Comparison of ENCODE assay signal across 8 cellular contexts in the genomic region with DNA sequence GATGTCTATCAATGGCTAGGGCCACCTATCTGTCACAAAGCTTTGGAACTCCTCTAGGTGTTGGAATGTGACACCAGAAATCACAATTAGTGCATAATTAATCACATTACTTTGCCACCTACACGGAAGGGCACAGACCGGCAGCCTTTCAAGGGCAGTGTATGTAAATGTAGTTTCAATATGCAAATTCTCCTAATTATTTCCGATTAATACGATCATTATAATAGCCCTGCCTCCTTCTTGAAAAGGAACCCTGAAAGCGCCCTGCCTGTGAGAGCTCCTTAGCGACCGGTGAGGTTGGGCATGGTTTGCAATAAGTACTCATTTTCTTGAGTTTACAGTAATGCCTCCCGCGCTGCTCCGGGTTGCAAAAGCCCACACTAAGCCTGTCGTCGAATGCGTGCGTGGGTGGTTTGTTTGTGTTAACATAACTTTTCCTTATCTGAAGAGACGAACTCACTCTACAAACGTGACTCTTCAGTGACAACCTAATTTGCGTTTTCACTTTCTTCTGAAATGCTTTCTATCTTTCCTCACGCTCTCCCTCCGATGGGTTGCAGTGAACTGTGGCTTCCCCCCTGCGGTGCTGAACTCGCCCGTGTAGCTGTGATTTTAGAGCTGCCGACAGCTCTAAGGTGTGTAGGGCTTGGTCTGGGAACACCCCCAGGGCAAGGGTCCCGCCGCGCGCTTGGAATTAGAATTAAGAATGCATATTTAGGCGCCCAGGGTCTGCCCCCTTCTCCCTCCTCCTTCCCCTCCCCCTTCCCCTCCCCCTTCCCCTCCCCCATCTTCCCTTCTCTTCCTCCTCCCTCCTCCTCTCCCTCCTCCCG. TPM values are rescaled to one million over a fixed set of nuclear protein-coding genes. Genes with fewer than 3 reads are reported as not detected.
DNase-seq lines count a peak whose midpoint lies in the region; ATAC-seq and TF ChIP-seq lines count a peak whose summit lies in the region.

No MANE protein-coding gene starts in this region.

- H2AK9ac ChIP-seq in IMR-90 (replicated peaks; ENCODE audit: low read depth, low read length, poor library complexity): peak overlapping the region; percentile 7

- peaks cover 32 to 61% (median 37%) of the 10 kb centered on the region in 4 donors for H3K4me1 Mint-ChIP-seq in CD4-positive, alpha-beta memory T cell
- H3K4me1 Mint-ChIP-seq in activated T-cell treated with anti-CD3 and anti-CD28 coated beads, Interleukin-2, amount 50 U/mL, for 24 hours (ENCODE audit: low read depth): peaks cover 49% of the 10 kb centered on the region
- peaks cover 59 to 76% of the 10 kb centered on the region in 2 donors for H3K4me1 Mint-ChIP-seq in natural killer cell

- no peaks in the 10 kb centered on the region for H3K36me3 ChIP-seq in CD4-positive, alpha-beta memory T cell (ENCODE audit: insufficient read depth, low read length)
- H3K36me3 ChIP-seq in IMR-90 (ENCODE audit: control insufficient read depth, insufficient read depth, low read length) (peaks cover 5% of the 10 kb centered on the region), esophagus squamous epithelium (no peaks in the 10 kb centered on the region), stomach (no peaks in the 10 kb centered on the region)

- dilution Hi-C loops in IMR-90 (cut with HindIII; ENCODE audit: low sequenced_read_pairs, unreplicated experiment): no loop called here

- in situ Hi-C loops in IMR-90 (cut with MboI; ENCODE audit: low sequenced_read_pairs): loop anchor here (10.0 to 25.0 kb wide), 5 partner anchors 376 to 1569 kb away; no protein-coding TSS in a partner anchor

- H3K4ac ChIP-seq in IMR-90 (ENCODE audit: low read depth, low read length): peak overlapping the region; percentile 91

- H4K8ac ChIP-seq in IMR-90 (ENCODE audit: low read depth in 2 of 2, low read length in 2 of 2): peak overlapping the region; percentile 5 to 67; a peak in 3 of 4 replicates

- peak overlapping the region; percentile 39 to 82 for H3K4me3 ChIP-seq in CD4-positive, alpha-beta memory T cell (ENCODE audit: low read length in 2 of 2)
- H3K4me3 ChIP-seq in IMR-90 (ENCODE audit: insufficient read depth, low read depth, low read length) (peak overlapping the region; percentile 55), esophagus squamous epithelium (peak overlapping the region; percentile 39 to 81 (median 76)), stomach (peak overlapping the region; percentile 74 to 82 (median 80))

- TF ChIP-seq RAD21 in IMR-90 (IDR thresholded peaks at IDR 0.05; ENCODE audit: low read length): peak; percentile 29; the same call in 1 of the 2 replicates

- CTCF ChIA-PET in CD4-positive, alpha-beta memory T cell (lab: Charles Lee; ENCODE audit: partially characterized antibody): interaction anchor here (0.8 to 5.2 kb wide), 9 partner anchors 137 to 1254 kb away, joined by 3 to 40 read pairs (median 6); no protein-coding TSS in a partner anchor
- CTCF ChIA-PET in IMR-90 (lab: Yijun Ruan, JAX): interaction anchor here (0.6 to 1.4 kb wide), 6 partner anchors 19 to 1254 kb away, joined by 3 to 5 read pairs (median 3); no protein-coding TSS in a partner anchor

- H3K27ac Mint-ChIP-seq in CD4-positive, alpha-beta memory T cell: peak overlapping the region; percentile 89 to 97 (median 93)
- H3K27ac Mint-ChIP-seq in activated T-cell treated with anti-CD3 and anti-CD28 coated beads, Interleukin-2, amount 50 U/mL, for 24 hours: peak overlapping the region; percentile 90
- H3K27ac Mint-ChIP-seq in natural killer cell: peak overlapping the region; percentile 97 to 98

- peaks cover 0 to 5% (median under 1%) of the 10 kb centered on the region in 8 donors for H3K9me3 Mint-ChIP-seq in CD4-positive, alpha-beta memory T cell
- peaks cover 1% of the 10 kb centered on the region for H3K9me3 Mint-ChIP-seq in activated T-cell treated with anti-CD3 and anti-CD28 coated beads, Interleukin-2, amount 50 U/mL, for 24 hours
- no peaks in the 10 kb centered on the region for H3K9me3 Mint-ChIP-seq in natural killer cell

- BruUV-seq in IMR-90 (replicated peaks; lab: Mats Ljungman, UMichigan): no TSS peak

- H3K56ac ChIP-seq in IMR-90 (ENCODE audit: extremely low read depth, insufficient read depth, low read length): peak overlapping the region; percentile 92

- peak overlapping the region; percentile 92 for H3K23ac ChIP-seq in IMR-90 (ENCODE audit: low read depth, low read length)

- whole genome bisulfite sequencing in IMR-90 (ENCODE audit: extremely low coverage in 2 of 2, insufficient read length in 1 of 2), 2 experiments: no CpG with 5 or more reads among the region's 29 CpGs
- WGBS in esophagus squamous epithelium, 2 donors: 1 to 2% methylated on average over 28 to 29 of the region's 29 CpGs
- 1% methylated on average over 28 to 29 of the region's 29 CpGs for WGBS in stomach, 5 donors

- H2AFZ ChIP-seq in IMR-90 (replicated peaks; ENCODE audit: low read length, poor library complexity): peak overlapping the region; percentile 92

- peaks cover 21% of the 10 kb centered on the region for H4K20me1 ChIP-seq in IMR-90 (ENCODE audit: insufficient read depth, low read length)

- DNase-seq in CD4-positive, alpha-beta memory T cell: peak; percentile 68 to 88 (median 70)
- peak; percentile 92 for DNase-seq in IMR-90
- peak; percentile 87 for DNase-seq in OCI-M1 (lab: John Stamatoyannopoulos, UW)
- peak; percentile 87 for DNase-seq in activated T-cell treated with anti-CD3 and anti-CD28 coated beads, Interleukin-2, amount 50 U/mL, for 24 hours
- no peak for DNase-seq in esophagus squamous epithelium (lab: John Stamatoyannopoulos, UW)
- peak; percentile 50 for DNase-seq in natural killer cell
- DNase-seq in stomach: peak; percentile 73

- peak overlapping the region; percentile 84 for H3K9ac ChIP-seq in IMR-90 (ENCODE audit: low read depth, low read length)

- peak overlapping the region; percentile 92 for H4K91ac ChIP-seq in IMR-90 (ENCODE audit: insufficient read depth, low read depth, low read length)

- peak overlapping the region; percentile 66 for H2BK20ac ChIP-seq in IMR-90 (ENCODE audit: low read depth, low read length)

- H3K27me3 ChIP-seq in CD4-positive, alpha-beta memory T cell (ENCODE audit: insufficient read depth, low read length): peaks cover 4% of the 10 kb centered on the region
- no peaks in the 10 kb centered on the region for H3K27me3 ChIP-seq in IMR-90 (ENCODE audit: control insufficient read depth, insufficient read depth, low read length)
- peaks cover 0 to 24% (median 0%) of the 10 kb centered on the region in 4 donors for H3K27me3 ChIP-seq in esophagus squamous epithelium
- H3K27me3 ChIP-seq in stomach: peaks cover 0 to 21% (median 3%) of the 10 kb centered on the region in 3 donors

- H2BK15ac ChIP-seq in IMR-90 (ENCODE audit: low read depth, low read length): peak overlapping the region; percentile 58; the same call in 1 of the 3 replicates

- intact Hi-C loops in CD4-positive, alpha-beta memory T cell (cut with micrococcal nuclease): loop anchor here (1.0 to 10.0 kb wide), 7 partner anchors 106 to 956 kb away; a partner anchor contains a TSS
- intact Hi-C loops in IMR-90 (cut with micrococcal nuclease): loop anchor here (1.0 to 10.0 kb wide), 8 partner anchors 166 to 956 kb away; no protein-coding TSS in a partner anchor
- intact Hi-C loops in esophagus squamous epithelium (cut with DNase I): no loop called here
- intact Hi-C loops in natural killer cell (cut with micrococcal nuclease): loop anchor here (2.0 to 10.0 kb wide), 7 partner anchors 139 to 934 kb away; no protein-coding TSS in a partner anchor
- intact Hi-C loops in stomach (cut with DNase I; ENCODE audit: low total_unique reads): no loop called here

- peak overlapping the region; percentile 86 for H2BK5ac ChIP-seq in IMR-90 (ENCODE audit: low read depth, low read length, poor library complexity, severe bottlenecking)

- H3K14ac ChIP-seq in IMR-90 (replicated peaks; ENCODE audit: low read depth, low read length): peak overlapping the region; percentile 70

- H2AK5ac ChIP-seq in IMR-90 (ENCODE audit: low read depth, low read length): peak overlapping the region; percentile 40; the same call in 1 of the 2 replicates

- TF ChIP-seq POLR2A in IMR-90 (IDR thresholded peaks at IDR 0.05; ENCODE audit: low read depth, low read length): peak; percentile 80
- TF ChIP-seq POLR2A in esophagus squamous epithelium (IDR thresholded peaks at IDR 0.05): peak in 1 of 4 donors; percentile 44
- TF ChIP-seq POLR2A in stomach (IDR thresholded peaks at IDR 0.05): no peak

- TF ChIP-seq CTCF in IMR-90 (conservative IDR thresholded peaks at IDR 0.05; ENCODE audit: low read depth, low read length) (0 out of 2 replicates have a peak, but pooled peaks have one; percentile 2), esophagus squamous epithelium (IDR thresholded peaks at IDR 0.05) (no peak), natural killer cell (IDR thresholded peaks at IDR 0.05) (no peak), stomach (IDR thresholded peaks at IDR 0.05) (no peak)

- peaks cover 0 to 28% of the 10 kb centered on the region in 2 donors for H3K36me3 Mint-ChIP-seq in CD4-positive, alpha-beta memory T cell
- peaks cover 31% of the 10 kb centered on the region for H3K36me3 Mint-ChIP-seq in activated T-cell treated with anti-CD3 and anti-CD28 coated beads, Interleukin-2, amount 50 U/mL, for 24 hours (ENCODE audit: low read depth)
- peaks cover 20% of the 10 kb centered on the region for H3K36me3 Mint-ChIP-seq in natural killer cell

- no peaks in the 10 kb centered on the region for H3K9me1 ChIP-seq in IMR-90 (ENCODE audit: insufficient read depth, low read length)

- H3K27ac ChIP-seq in CD4-positive, alpha-beta memory T cell (ENCODE audit: low read depth, low read length): peak overlapping the region; percentile 49
- H3K27ac ChIP-seq in IMR-90 (ENCODE audit: insufficient read depth, low read length): peak overlapping the region; percentile 90
- H3K27ac ChIP-seq in esophagus squamous epithelium: peak overlapping the region; percentile 87 to 96 (median 92)
- H3K27ac ChIP-seq in stomach: peak overlapping the region; percentile 95 to 99 (median 98)

- H3K4me3 Mint-ChIP-seq in CD4-positive, alpha-beta memory T cell: peak overlapping the region; percentile 86 to 94 (median 92)
- H3K4me3 Mint-ChIP-seq in activated T-cell treated with anti-CD3 and anti-CD28 coated beads, Interleukin-2, amount 50 U/mL, for 24 hours: peak overlapping the region; percentile 78
- H3K4me3 Mint-ChIP-seq in natural killer cell: peak overlapping the region; percentile 99

- peaks cover 46% of the 10 kb centered on the region for H3K4me1 ChIP-seq in CD4-positive, alpha-beta memory T cell (ENCODE audit: insufficient read depth, low read length)
- H3K4me1 ChIP-seq in IMR-90 (ENCODE audit: control insufficient read depth, insufficient read depth, low read length) (peaks cover 14% of the 10 kb centered on the region), esophagus squamous epithelium (peaks cover 20 to 87% (median 30%) of the 10 kb centered on the region in 3 donors), stomach (peaks cover 47 to 74% (median 66%) of the 10 kb centered on the region in 4 donors)

- POLR2A ChIA-PET in CD4-positive, alpha-beta memory T cell (lab: Charles Lee; ENCODE audit: partially characterized antibody): interaction anchor here (0.5 to 5.2 kb wide), 48 partner anchors 8 to 1804 kb away, joined by 3 to 101 read pairs (median 5); a partner anchor contains a TSS
- POLR2A ChIA-PET in IMR-90 (lab: Charles Lee; ENCODE audit: unreplicated experiment): interaction anchor here (0.6 to 1.4 kb wide), 6 partner anchors 11 to 1266 kb away, joined by 3 to 5 read pairs (median 3); no protein-coding TSS in a partner anchor

- ATAC-seq in IMR-90 (ENCODE audit: low read depth) (no peak; the same call in 1 of the 2 replicates), natural killer cell (peak in 2 of 3 donors; percentile 4 to 5), HG02798 (IDR thresholded peaks at IDR 0.05; ENCODE audit: poor library complexity, unreplicated experiment) (no peak)

- H3K27me3 Mint-ChIP-seq in CD4-positive, alpha-beta memory T cell: peaks cover 11 to 19% of the 10 kb centered on the region in 2 donors
- H3K27me3 Mint-ChIP-seq in activated T-cell treated with anti-CD3 and anti-CD28 coated beads, Interleukin-2, amount 50 U/mL, for 24 hours: peaks cover 26% of the 10 kb centered on the region
- peaks cover under 1 to 10% of the 10 kb centered on the region in 2 donors for H3K27me3 Mint-ChIP-seq in natural killer cell (ENCODE audit: low read depth in 2 of 2)

- H3K9me3 ChIP-seq in CD4-positive, alpha-beta memory T cell (ENCODE audit: control insufficient read depth in 1 of 2, low read length in 2 of 2): no peaks in the 10 kb centered on the region
- H3K9me3 ChIP-seq in IMR-90 (ENCODE audit: control insufficient read depth, insufficient read depth, low read length) (no peaks in the 10 kb centered on the region), esophagus squamous epithelium (no peaks in the 10 kb centered on the region), stomach (no peaks in the 10 kb centered on the region)

- peak overlapping the region; percentile 79 for H2BK120ac ChIP-seq in IMR-90 (ENCODE audit: low read depth, low read length)

- H3K79me1 ChIP-seq in IMR-90 (ENCODE audit: low read depth in 1 of 2, low read length in 2 of 2): peaks cover 0 to 9% of the 10 kb centered on the region in 2 experiments; a peak in 2 of 4 replicates

- peak overlapping the region; percentile 65 for H4K5ac ChIP-seq in IMR-90 (ENCODE audit: low read depth, low read length)

- H3K18ac ChIP-seq in IMR-90 (ENCODE audit: low read depth, low read length): peak overlapping the region; percentile 67

- TF ChIP-seq EP300 in stomach (IDR thresholded peaks at IDR 0.05): no peak

- peak overlapping the region; percentile 92 for H3K4me2 ChIP-seq in IMR-90 (ENCODE audit: low read depth, low read length)

RNA-seq across cellular contexts. Expression of a gene that starts 0.7 kb away (rescaled TPM):
- total RNA-seq in CD4-positive, alpha-beta memory T cell: 10 to 100 TPM; 50.8 to 56.4 TPM
- 100 to 1,000 TPM; 138 to 191 TPM for polyA plus RNA-seq in CD4-positive, alpha-beta memory T cell
- total RNA-seq in IMR-90 (2012; rRNA removed) (389 and 431 TPM in 2 replicates), esophagus squamous epithelium (10 to 100 TPM; 16.1 to 82.0 (median 34.2) TPM), natural killer cell (100 to 1,000 TPM; 185 to 209 (median 191) TPM), stomach (100 to 1,000 TPM in 4 of 5 donors, 10 to 100 TPM in 1; 89.8 to 255 (median 176) TPM)
- polyA plus RNA-seq in IMR-90 (2012; rRNA removed) (264 and 399 TPM in 2 replicates), stomach (10 to 100 TPM; 40.6 to 67.2 (median 57.6) TPM)
- polyA plus RNA-seq in IMR-90 (2012; cell fraction: cytosol; rRNA removed): 1,308 and 1,433 TPM in 2 replicates
- polyA plus RNA-seq in IMR-90 (2012; cell fraction: nucleus; rRNA removed; ENCODE audit: low replicate concordance): 1,141 and 1,720 TPM in 2 replicates

Comparison
In these comparisons a context has a peak if more than half of its experiments do, and no peak if none do; other contexts are left out.
1. ATAC-seq: peak in natural killer cell (2 of 3); none in IMR-90 (single experiment) and HG02798 (single experiment).
2. intact Hi-C loops: an anchor here in CD4-positive, alpha-beta memory T cell (1.0 to 10.0 kb wide), IMR-90 (1.0 to 10.0 kb wide) and natural killer cell (2.0 to 10.0 kb wide); none called in esophagus squamous epithelium and stomach.
3. Peak in every context shown above with its lines, with median percentiles within 50 percentile points of each other: H3K27ac ChIP-seq, H3K4me3 ChIP-seq, H3K27ac Mint-ChIP-seq and H3K4me3 Mint-ChIP-seq.